Comparison of ENCODE assay signal across 8 cellular contexts in the genomic region with DNA sequence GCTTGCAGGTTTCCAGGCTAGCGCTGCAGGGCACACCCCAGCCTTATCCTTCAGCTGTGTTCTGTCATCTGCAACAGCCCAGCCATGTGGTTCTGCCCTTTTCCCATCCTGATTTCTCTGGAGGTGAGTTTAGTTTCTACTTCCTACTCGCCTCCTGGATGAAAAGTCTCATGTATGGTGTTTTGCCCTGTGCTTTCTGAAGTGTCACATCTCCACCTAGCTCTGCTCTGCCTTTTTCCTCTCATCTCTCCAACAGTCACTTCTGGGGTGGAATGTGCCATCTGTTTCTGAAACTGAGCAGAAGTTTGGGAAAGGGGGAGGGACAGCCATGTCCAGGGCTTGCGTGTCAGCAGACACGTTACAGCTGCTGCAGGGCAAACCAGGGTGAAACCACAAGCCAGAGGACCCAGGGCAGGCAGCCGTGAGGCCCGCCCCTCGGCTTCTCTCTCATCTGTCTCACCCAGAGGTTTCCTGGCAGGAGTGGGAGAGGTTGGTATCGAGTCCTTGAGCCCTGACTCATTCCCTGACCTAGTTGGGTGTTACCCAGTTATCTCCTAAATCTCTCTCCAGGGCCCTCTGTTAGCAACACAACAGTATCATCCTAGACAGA. TPM values are rescaled to one million over a fixed set of nuclear protein-coding genes. Genes with fewer than 3 reads are reported as not detected.
DNase-seq lines count a peak whose midpoint lies in the region; ATAC-seq, FAIRE-seq and TF ChIP-seq lines count a peak whose summit lies in the region.
"Not testable (repeated sequence)": the region's sequence is repeated elsewhere in the genome, so short reads cannot be mapped to it uniquely, and the experiment has no call there.

No MANE protein-coding gene starts in this region.

- not testable (repeated sequence) for H3K9me3 ChIP-seq in NT2/D1 (ENCODE audit: insufficient read depth, low read length); hepatocyte (ENCODE audit: low read depth); pancreas

- H3K9me2 ChIP-seq in hepatocyte (replicated peaks; ENCODE audit: insufficient read depth): not testable (repeated sequence)

- DNase-seq in GF-D8 (lab: John Stamatoyannopoulos, UW) (peak; percentile 47), hepatocyte (ENCODE audit: low spot score) (peak; percentile 48), urothelium cell line (ENCODE audit: low spot score) (peak; percentile 2)
- DNase-seq in NT2/D1 (ENCODE audit: low read depth, low spot score); chondrocyte (ENCODE audit: low spot score); pancreas: not testable (repeated sequence)
- peak; percentile 25 to 41 for DNase-seq in activated CD4-positive, alpha-beta T cell treated with anti-CD3 and anti-CD28 coated beads, Interleukin-2, amount 50 U/mL, for 48 hours

- H3K27me3 Mint-ChIP-seq in chondrocyte (ENCODE audit: low read depth): not testable (repeated sequence)

- H3K27ac ChIP-seq in hepatocyte (peak overlapping the region; percentile 91), pancreas (peak overlapping the region in 2 of 4 donors; percentile 67 to 71)

- H3K9ac ChIP-seq in NT2/D1 (ENCODE audit: insufficient read length, low read depth): peak overlapping the region; percentile 32

- not testable (repeated sequence) for FAIRE-seq in pancreas (lab: Jason Lieb, UNC); urothelium cell line (lab: Jason Lieb, UNC)

- not testable (repeated sequence) for H3K4me1 ChIP-seq in NT2/D1 (ENCODE audit: insufficient read depth, insufficient read length); pancreas
- H3K4me1 ChIP-seq in hepatocyte (ENCODE audit: insufficient read depth): peaks cover 26% of the 10 kb centered on the region

- H3K79me2 ChIP-seq in hepatocyte: not testable (repeated sequence)

- peak overlapping the region; percentile 65 for H3K4me2 ChIP-seq in hepatocyte

- H3K4me3 Mint-ChIP-seq in chondrocyte (ENCODE audit: unreplicated experiment): not testable (repeated sequence)

- H3K27ac Mint-ChIP-seq in chondrocyte (ENCODE audit: unreplicated experiment): peak overlapping the region; percentile 94

- not testable (repeated sequence) for H3K36me3 Mint-ChIP-seq in chondrocyte (ENCODE audit: low read depth)

- intact Hi-C loops in pancreas (cut with DNase I): not testable (repeated sequence)

- not testable (repeated sequence) for TF ChIP-seq CTCF in chondrocyte (IDR thresholded peaks at IDR 0.05); hepatocyte (IDR thresholded peaks at IDR 0.05; ENCODE audit: poor library complexity); pancreas (IDR thresholded peaks at IDR 0.05)

- ATAC-seq in HG02943 (IDR thresholded peaks at IDR 0.05; ENCODE audit: low read depth, unreplicated experiment): peak; percentile 62
- ATAC-seq in pancreas: peak; percentile 79 to 92 (median 83)

- not testable (repeated sequence) for H2AFZ ChIP-seq in hepatocyte

- H3K4me3 ChIP-seq in NT2/D1 (ENCODE audit: insufficient read length, low read depth); hepatocyte; pancreas: not testable (repeated sequence)

- not testable (repeated sequence) for H3K9me3 Mint-ChIP-seq in chondrocyte (ENCODE audit: low read depth)

- H3K4me1 Mint-ChIP-seq in chondrocyte (ENCODE audit: low read depth): peaks cover 24% of the 10 kb centered on the region

- 13% methylated on average over 8 of the region's 8 CpGs for WGBS in hepatocyte (ENCODE audit: low lambda C conversion rate, missing lambda C conversion rate)
- WGBS in pancreas, 2 donors: 51 to 57% methylated on average over 3 to 5 of the region's 8 CpGs

- not testable (repeated sequence) for H4K20me1 ChIP-seq in hepatocyte (ENCODE audit: insufficient read depth, poor library complexity, severe bottlenecking)

- H3K36me3 ChIP-seq in NT2/D1 (ENCODE audit: insufficient read depth, insufficient read length, low read length); hepatocyte (replicated peaks; ENCODE audit: insufficient read depth, low read depth); pancreas: not testable (repeated sequence)

- not testable (repeated sequence) for H3K27me3 ChIP-seq in NT2/D1 (ENCODE audit: insufficient read depth, insufficient read length); hepatocyte; pancreas

RNA-seq across cellular contexts. Expression of gene NPEPPS, which starts 28.7 kb away (rescaled TPM):
- 97.6 to 113 TPM (median 98.3 TPM) in 3 replicates for total RNA-seq in chondrocyte
- 75.8 and 104 TPM in 2 replicates for total RNA-seq in hepatocyte
- polyA plus RNA-seq in hepatocyte: 97.6 and 120 TPM in 2 replicates
- 10 to 100 TPM; 32.3 to 72.3 (median 49.7) TPM for total RNA-seq in pancreas
- polyA plus RNA-seq in pancreas: 10 to 100 TPM; 31.9 to 35.6 TPM
